In genomic region chr10:16816142-16816541, GRCh38 we compare ENCODE assay signal across 8 cellular contexts. TPM values are rescaled to one million over a fixed set of nuclear protein-coding genes. Genes with fewer than 3 reads are reported as not detected.
A peak's percentile ranks its signal among the peaks of the same experiment; 100 is the strongest.
DNase-seq lines count a peak whose midpoint lies in the region; ATAC-seq and TF ChIP-seq lines count a peak whose summit lies in the region.

No MANE protein-coding gene starts in this region.

- H3K27me3 ChIP-seq in tibial artery = no peaks in the 10 kb centered on the region

- H3K36me3 ChIP-seq in tibial artery = no peaks in the 10 kb centered on the region

- peaks cover 8% of the 10 kb centered on the region for H3K9me3 Mint-ChIP-seq in activated CD4-positive, alpha-beta T cell treated with anti-CD3 and anti-CD28 coated beads, Interleukin-2, amount 10 ng/mL, durations not matched to agents 24 days and 14 days
- no peaks in the 10 kb centered on the region for H3K9me3 Mint-ChIP-seq in activated B cell treated with CpG ODN at 0.5 μM for 24 hours

- POLR2A ChIA-PET in activated B cell treated with CpG ODN at 0.5 μM for 24 hours (lab: Charles Lee) = interaction anchor here (1.4 to 2.1 kb wide), 3 partner anchors 390 to 413 kb away, joined by 3 to 70 read pairs (median 5); partner anchors contain the start of gene VIM

- peaks cover 10% of the 10 kb centered on the region for H3K27me3 Mint-ChIP-seq in activated CD4-positive, alpha-beta T cell treated with anti-CD3 and anti-CD28 coated beads, Interleukin-2, amount 10 ng/mL, durations not matched to agents 24 days and 14 days
- no peaks in the 10 kb centered on the region for H3K27me3 Mint-ChIP-seq in activated B cell treated with CpG ODN at 0.5 μM for 24 hours

- peak overlapping the region; percentile 56 for H3K27ac Mint-ChIP-seq in activated CD4-positive, alpha-beta T cell treated with anti-CD3 and anti-CD28 coated beads, Interleukin-2, amount 10 ng/mL, durations not matched to agents 24 days and 14 days
- H3K27ac Mint-ChIP-seq in activated B cell treated with CpG ODN at 0.5 μM for 24 hours = no peak overlapping the region

- peak overlapping the region; percentile 98 for H3K4me3 Mint-ChIP-seq in activated CD4-positive, alpha-beta T cell treated with anti-CD3 and anti-CD28 coated beads, Interleukin-2, amount 10 ng/mL, durations not matched to agents 24 days and 14 days
- H3K4me3 Mint-ChIP-seq in activated B cell treated with CpG ODN at 0.5 μM for 24 hours = peak overlapping the region; percentile 94

- peaks cover 19% of the 10 kb centered on the region for H3K36me3 Mint-ChIP-seq in activated CD4-positive, alpha-beta T cell treated with anti-CD3 and anti-CD28 coated beads, Interleukin-2, amount 10 ng/mL, durations not matched to agents 24 days and 14 days (ENCODE audit: low read depth)
- peaks cover 27% of the 10 kb centered on the region for H3K36me3 Mint-ChIP-seq in activated B cell treated with CpG ODN at 0.5 μM for 24 hours (ENCODE audit: low read depth)

- peaks cover 4 to 57% (median 26%) of the 10 kb centered on the region in 4 donors for H3K4me1 ChIP-seq in tibial artery

- peak overlapping the region in 1 of 2 donors; percentile 85 for H3K27ac ChIP-seq in tibial artery

- intact Hi-C loops in activated CD4-positive, alpha-beta T cell treated with anti-CD3 and anti-CD28 coated beads, Interleukin-2, amount 10 ng/mL, durations not matched to agents 24 days and 14 days (cut with micrococcal nuclease) = loop anchor here (2.0 to 5.0 kb wide), 4 partner anchors 209 to 831 kb away; partner anchors contain the start of gene VIM
- intact Hi-C loops in activated B cell treated with CpG ODN at 0.5 μM for 24 hours (cut with micrococcal nuclease) = loop anchor here (2.0 kb wide), 1 partner anchor 1843 kb away; the partner anchor contains the start of gene ARL5B
- intact Hi-C loops in tibial artery (cut with DNase I; ENCODE audit: low total_unique reads) = no loop called here

- DNase-seq in activated CD4-positive, alpha-beta T cell treated with anti-CD3 and anti-CD28 coated beads, Interleukin-2, amount 10 ng/mL, durations not matched to agents 24 days and 14 days = peak; percentile 67
- no peak for DNase-seq in activated CD4-positive, alpha-beta T cell treated with anti-CD3 and anti-CD28 coated beads for 1 hour
- DNase-seq in activated B cell treated with CpG ODN at 0.5 μM for 24 hours (no peak), tibial artery (no peak), GM13976 (ENCODE audit: low spot score) (no peak), NCI-H2171 (lab: John Stamatoyannopoulos, UW) (no peak)

- CTCF ChIA-PET in activated B cell treated with CpG ODN at 0.5 μM for 24 hours (lab: Charles Lee) = interaction anchor here (1.4 kb wide), 1 partner anchor 12 kb away, joined by 3 read pairs; no protein-coding TSS in a partner anchor

- H3K4me3 ChIP-seq in iPS-18c (ENCODE audit: insufficient read depth, low read depth, low read length) (peak overlapping the region; percentile 94; the same call in 1 of the 2 replicates), tibial artery (peak overlapping the region; percentile 78 to 97)

- H3K4me1 Mint-ChIP-seq in activated CD4-positive, alpha-beta T cell treated with anti-CD3 and anti-CD28 coated beads, Interleukin-2, amount 10 ng/mL, durations not matched to agents 24 days and 14 days = peaks cover 33% of the 10 kb centered on the region
- peaks cover 32% of the 10 kb centered on the region for H3K4me1 Mint-ChIP-seq in activated B cell treated with CpG ODN at 0.5 μM for 24 hours

- ATAC-seq in activated B cell treated with CpG ODN at 0.5 μM for 24 hours (ENCODE audit: low read depth) (no peak), GM21526 (IDR thresholded peaks at IDR 0.05; ENCODE audit: low FRiP score, unreplicated experiment) (no peak)

- in situ Hi-C loops in GM13976 (cut with MboI; ENCODE audit: low sequenced_read_pairs, unreplicated experiment) = loop anchor here (25.0 kb wide), 1 partner anchor 929 kb away; no protein-coding TSS in a partner anchor

- H3K9me3 ChIP-seq in iPS-18c (ENCODE audit: control insufficient read depth, insufficient read depth, low read length) (no peaks in the 10 kb centered on the region), tibial artery (no peaks in the 10 kb centered on the region)

- TF ChIP-seq CTCF in activated B cell treated with CpG ODN at 0.5 μM for 24 hours (IDR thresholded peaks at IDR 0.05) = no peak
- no peak for TF ChIP-seq CTCF in tibial artery (IDR thresholded peaks at IDR 0.05)
- TF ChIP-seq CTCF in GM13976 (IDR thresholded peaks at IDR 0.05; ENCODE audit: borderline replicate concordance, control extremely low read depth, extremely low read depth, insufficient read depth, missing control alignments) = no peak

RNA-seq across cellular contexts. Expression of gene RSU1, which starts 1.1 kb away (rescaled TPM):
- 44.5 and 47.4 TPM in 2 replicates for total RNA-seq in activated CD4-positive, alpha-beta T cell treated with anti-CD3 and anti-CD28 coated beads, Interleukin-2, amount 10 ng/mL, durations not matched to agents 24 days and 14 days
- total RNA-seq in activated B cell treated with CpG ODN at 0.5 μM for 24 hours = 59.2 and 60.7 TPM in 2 replicates
